Comparison of ENCODE assay signal across 9 cellular contexts in the genomic region with DNA sequence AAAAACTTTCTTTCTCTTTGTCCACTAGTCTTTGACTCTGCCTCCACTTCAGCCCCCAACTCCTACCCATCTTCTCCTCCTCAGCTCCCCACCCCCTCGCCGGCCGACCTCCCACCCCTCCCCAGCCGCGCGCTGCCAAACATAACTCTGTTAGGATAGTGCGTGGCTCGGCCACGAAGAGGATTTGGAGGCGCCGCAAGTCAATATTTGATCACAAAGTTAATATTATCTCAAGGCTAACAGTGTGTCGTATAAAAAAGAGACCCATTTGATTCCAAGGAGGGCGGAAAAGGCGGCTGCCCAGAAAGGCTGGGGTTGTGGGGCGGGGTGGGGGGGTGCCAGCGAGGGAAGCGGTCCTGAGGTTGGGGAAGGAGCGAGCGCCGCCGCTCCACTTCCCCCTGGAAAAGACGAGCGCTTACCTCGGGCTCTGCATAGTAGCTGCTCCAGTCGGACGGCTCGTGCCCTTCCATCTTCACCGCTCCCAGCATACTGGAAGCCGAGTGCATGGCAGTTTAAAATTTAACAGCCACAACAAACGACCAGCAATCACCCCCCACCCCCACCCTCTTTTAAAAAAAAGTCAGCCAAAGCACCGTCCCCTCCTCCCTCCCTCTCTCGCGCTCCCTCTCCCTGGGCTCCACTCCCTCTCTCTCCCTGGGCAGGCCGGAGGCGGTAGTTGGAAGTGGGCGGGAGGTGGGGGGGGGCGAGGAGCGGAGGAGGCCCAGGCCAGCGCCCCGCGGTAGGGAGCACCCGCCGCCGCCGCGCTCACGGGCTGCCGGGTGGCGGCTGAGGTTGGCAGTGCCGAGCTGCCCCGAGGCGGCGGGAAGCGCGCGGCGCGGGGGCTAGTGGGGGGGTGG. TPM values are rescaled to one million over a fixed set of nuclear protein-coding genes. Genes with fewer than 3 reads are reported as not detected.
DNase-seq lines count a peak whose midpoint lies in the region; ATAC-seq and TF ChIP-seq lines count a peak whose summit lies in the region.
"Had no signal": no experiment of that assay in that cellular context is flagged by ENCODE, and none has a peak within 500 bp of the region (broad histone marks: within the 10 kb centered on the region; RNA-seq: fewer than 3 reads in every experiment).

Gene FOXA2, minus strand, starts transcription at position 800 of the 857 bp plus-strand sequence. Its CDS starts 294 bp downstream, at position 506.

- ATAC-seq in psoas muscle: peak in 2 of 4 donors; percentile 25 to 29

- WGBS in psoas muscle, 3 donors: 0 to 3% (median 1%) methylated on average over 37 to 51 of the region's 58 CpGs
- WGBS in sigmoid colon, 2 donors: 1 to 3% methylated on average over 51 to 58 of the region's 58 CpGs

- H3K36me3 ChIP-seq in HEK293 (ENCODE audit: control insufficient read depth in 2 of 2, insufficient read depth in 1 of 2, low read length in 2 of 2) (peaks cover 0 to 3% of the 10 kb centered on the region in 2 experiments; a peak in 1 of 3 replicates), psoas muscle (ENCODE audit: insufficient read depth in 1 of 2, low read depth in 1 of 2) (no peaks in the 10 kb centered on the region), sigmoid colon (no peaks in the 10 kb centered on the region)

- intact Hi-C loops in psoas muscle (cut with DNase I) (loop anchor here in 1 of 2 donors (10.0 kb wide), 1 partner anchor 249 kb away; no protein-coding TSS in a partner anchor), sigmoid colon (cut with DNase I) (no loop called here)

- no peaks in the 10 kb centered on the region for H3K9me3 ChIP-seq in HEK293 (ENCODE audit: control insufficient read depth, insufficient read depth, low read depth, low read length)
- no peaks in the 10 kb centered on the region for H3K9me3 ChIP-seq in psoas muscle
- no peaks in the 10 kb centered on the region for H3K9me3 ChIP-seq in sigmoid colon

- no peak for TF ChIP-seq EP300 in sigmoid colon (IDR thresholded peaks at IDR 0.05)

- H3K4me3 ChIP-seq in HEK293 (ENCODE audit: low read depth, low read length) (peak within 1 kb of the TSS; percentile 50), epithelial cell of proximal tubule (ENCODE audit: low read depth, low read length) (peak within 1 kb of the TSS; percentile 45), psoas muscle (peak within 1 kb of the TSS; percentile 49), sigmoid colon (peak within 1 kb of the TSS in 2 of 4 donors; percentile 8 to 24)

- H3K4me1 ChIP-seq in HEK293 (ENCODE audit: control insufficient read depth, insufficient read depth, low read length): 0 out of 2 replicates have a peak, but pooled peaks cover 2% of the 10 kb centered on the region
- H3K4me1 ChIP-seq in psoas muscle: peaks cover 8% of the 10 kb centered on the region
- peaks cover 0 to 47% (median 31%) of the 10 kb centered on the region in 4 donors for H3K4me1 ChIP-seq in sigmoid colon

- TF ChIP-seq CTCF in HEK293 (tag by site-specific recombination; IDR thresholded peaks at IDR 0.05) (no peak), epithelial cell of proximal tubule (conservative IDR thresholded peaks at IDR 0.05; ENCODE audit: low read depth, low read length) (no peak), psoas muscle (IDR thresholded peaks at IDR 0.05) (no peak), sigmoid colon (IDR thresholded peaks at IDR 0.05) (no peak)

- H3K27me3 ChIP-seq in psoas muscle (ENCODE audit: insufficient read depth in 3 of 3, low read length in 2 of 3) (peaks cover 13 to 94% (median 55%) of the 10 kb centered on the region in 3 donors), sigmoid colon (peaks cover 40 to 100% (median 95%) of the 10 kb centered on the region in 3 donors)

- peak in 1 of 2 donors; percentile 21 for TF ChIP-seq POLR2A in sigmoid colon (IDR thresholded peaks at IDR 0.05)

- H3K27ac ChIP-seq in HEK293 (ENCODE audit: extremely low read depth, low read depth, low read length): peak within 1 kb of the TSS; percentile 62; the same call in 1 of the 2 replicates
- no peak within 1 kb of the TSS for H3K27ac ChIP-seq in psoas muscle
- H3K27ac ChIP-seq in sigmoid colon: peak within 1 kb of the TSS in 1 of 4 donors; percentile 33

- POLR2A ChIA-PET in HEK293 (lab: Yijun Ruan, JAX): no interaction called here

- peak; percentile 90 for DNase-seq in NCI-H2196 treated with DMSO at 0.1 percent for 48 hours (lab: John Stamatoyannopoulos, UW; ENCODE audit: unreplicated experiment)
- DNase-seq in epithelial cell of proximal tubule (ENCODE audit: low read depth): no peak
- DNase-seq in psoas muscle: no peak
- DNase-seq in superior temporal gyrus (ENCODE audit: extremely low spot score): no peak
- no peak for DNase-seq in sigmoid colon
- no peak for DNase-seq in GOT3 (lab: John Stamatoyannopoulos, UW)
- no peak for DNase-seq in NCI-H187 treated with DMSO at 0.1 percent for 48 hours (lab: John Stamatoyannopoulos, UW)
- DNase-seq: NCI-H446 had no signal

- CTCF ChIA-PET in HEK293 (lab: Yijun Ruan, JAX): interaction anchor here (0.6 to 3.9 kb wide), 5 partner anchors 13 to 754 kb away, joined by 3 to 38 read pairs (median 3); no protein-coding TSS in a partner anchor

TF ChIP-seq in HEK293, 187 proteins besides CTCF, POLR2A, EP300 and RAD21 (continues in another document):
- peak; percentile 44 for TF ChIP-seq EGR2 (tag by site-specific recombination; IDR thresholded peaks at IDR 0.05; ENCODE audit: low read depth)
- TF ChIP-seq SP2 (tag by site-specific recombination; IDR thresholded peaks at IDR 0.05): peak; percentile 58
- no peak for TF ChIP-seq ZNF133 (tag by site-specific recombination; IDR thresholded peaks at IDR 0.05)
- no peak for TF ChIP-seq ZNF24 (tag by site-specific recombination; IDR thresholded peaks at IDR 0.05)
- no peak for TF ChIP-seq REST (tag by site-specific recombination; IDR thresholded peaks at IDR 0.05)
- TF ChIP-seq ZXDB (tag by site-specific recombination; IDR thresholded peaks at IDR 0.05): no peak
- peak; percentile 86 for TF ChIP-seq ZNF341 (tag by site-specific recombination; IDR thresholded peaks at IDR 0.05; ENCODE audit: low read depth)
- no peak for TF ChIP-seq ZNF510 (tag by site-specific recombination; IDR thresholded peaks at IDR 0.05; ENCODE audit: insufficient replicate concordance)
- no peak for TF ChIP-seq SETDB1 (IDR thresholded peaks at IDR 0.05; ENCODE audit: insufficient read length, low read length)
- 0 out of 2 replicates have a peak, but pooled peaks have one; percentile 35 for TF ChIP-seq SP7 (tag by site-specific recombination; IDR thresholded peaks at IDR 0.05)
- 0 out of 2 replicates have a peak, but pooled peaks have one; percentile 28 for TF ChIP-seq ZNF692 (tag by site-specific recombination; IDR thresholded peaks at IDR 0.05)
- peak; percentile 52 for TF ChIP-seq ZBTB20 (tag by site-specific recombination; IDR thresholded peaks at IDR 0.05)
- TF ChIP-seq KLF9 (tag by site-specific recombination; IDR thresholded peaks at IDR 0.05; ENCODE audit: low read depth): peak; percentile 54; the same call in 1 of the 2 replicates
- TF ChIP-seq ZNF366 (tag by site-specific recombination; conservative IDR thresholded peaks at IDR 0.05): no peak; the same call in 1 of the 2 replicates
- TF ChIP-seq KLF8 (tag by site-specific recombination; IDR thresholded peaks at IDR 0.05): peak; percentile 37; the same call in 1 of the 2 replicates
- no peak for TF ChIP-seq ZEB2 (tag by site-specific recombination; IDR thresholded peaks at IDR 0.05)
- TF ChIP-seq ZFHX2 (tag by site-specific recombination; conservative IDR thresholded peaks at IDR 0.05): peak; percentile 86

RNA-seq across cellular contexts. Expression of gene FOXA2, which starts in this region (rescaled TPM):
- total RNA-seq in epithelial cell of proximal tubule (not detected in 2 replicates), psoas muscle (not detected), sigmoid colon (not detected)
- polyA plus RNA-seq in psoas muscle (under 1 TPM in 1 of 3 donors, not detected in 2; 0.26 TPM), sigmoid colon (10 to 100 TPM in 1 of 3 donors, 1 to 10 TPM in 2; 5.8 to 12.7 (median 9.6) TPM)

Comparison
In these comparisons a context has a peak if more than half of its experiments do, and no peak if none do; other contexts are left out.
1. RNA of gene FOXA2 (polyA plus RNA-seq): 5.8 to 12.7 TPM in sigmoid colon; 0.26 TPM in psoas muscle; every median in the first group is over 4 times any median in the second.